8 cellular contexts compared by ENCODE assay signal in genomic region chr18:3452750-3453539, GRCh38. TPM values are rescaled to one million over a fixed set of nuclear protein-coding genes. Genes with fewer than 3 reads are reported as not detected.
DNase-seq lines count a peak whose midpoint lies in the region; ATAC-seq and TF ChIP-seq lines count a peak whose summit lies in the region.

No MANE protein-coding gene starts in this region.

- peak overlapping the region; percentile 97 for H3K27ac ChIP-seq in caudate nucleus (ENCODE audit: low read depth, low read length)
- peak overlapping the region; percentile 97 to 98 for H3K27ac ChIP-seq in aorta (ENCODE audit: low read depth in 1 of 2, low read length in 2 of 2)

- H3K9me3 Mint-ChIP-seq in mesothelial cell of epicardium = no peaks in the 10 kb centered on the region

- H3K36me3 ChIP-seq in aorta (ENCODE audit: control insufficient read depth in 1 of 2, insufficient read depth in 2 of 2, low read length in 1 of 2) = peaks cover 0 to 9% of the 10 kb centered on the region in 2 donors

- no peak for TF ChIP-seq CTCF in mesothelial cell of epicardium (IDR thresholded peaks at IDR 0.05; ENCODE audit: unreplicated experiment)

- H3K4me3 ChIP-seq in aorta (ENCODE audit: low read length in 2 of 2) = peak overlapping the region; percentile 52 to 85

- H3K27me3 ChIP-seq in aorta (ENCODE audit: control insufficient read depth in 1 of 2, insufficient read depth in 2 of 2, low read length in 1 of 2) = no peaks in the 10 kb centered on the region

- no peaks in the 10 kb centered on the region for H3K27me3 Mint-ChIP-seq in mesothelial cell of epicardium (ENCODE audit: low read depth)

- 60 to 63% methylated on average over 17 of the region's 17 CpGs for WGBS in aorta, 2 donors

- DNase-seq in stimulated activated CD4-positive, alpha-beta T cell treated with anti-CD3 and anti-CD28 coated beads, Interleukin-15, amount 100 ng/mL, for 24 hours = peak; percentile 14
- DNase-seq in stimulated activated CD4-positive, alpha-beta T cell treated with anti-CD3 and anti-CD28 coated beads, Interleukin-2, amount 100 ng/mL, for 24 hours = no peak
- DNase-seq in caudate nucleus (lab: John Stamatoyannopoulos, UW) = no peak
- DNase-seq in mesothelial cell of epicardium (ENCODE audit: low spot score in 2 of 2, unreplicated experiment in 2 of 2) = no peak
- no peak for DNase-seq in aorta
- DNase-seq in stimulated activated CD4-positive, alpha-beta T cell treated with anti-CD3 and anti-CD28 coated beads, Interleukin-2, amount 100 ng/mL, for 48 hours = no peak

- H3K27ac Mint-ChIP-seq in mesothelial cell of epicardium = peak overlapping the region; percentile 99

- peaks cover 0 to 5% of the 10 kb centered on the region in 2 donors for H3K4me1 ChIP-seq in aorta (ENCODE audit: control insufficient read depth in 1 of 2, insufficient read depth in 2 of 2, low read length in 2 of 2)

- intact Hi-C loops in aorta (cut with DNase I) = loop anchor here (5.0 kb wide), 5 partner anchors 139 to 214 kb away; partner anchors contain the start of gene MYL12B (in 1 of the 2)

- peaks cover 15% of the 10 kb centered on the region for H3K36me3 Mint-ChIP-seq in mesothelial cell of epicardium

- ATAC-seq in aorta (ENCODE audit: low FRiP score) (no peak), HG03521 (IDR thresholded peaks at IDR 0.05; ENCODE audit: unreplicated experiment) (no peak), HG02798 (IDR thresholded peaks at IDR 0.05; ENCODE audit: poor library complexity, unreplicated experiment) (no peak)

- H3K4me3 Mint-ChIP-seq in mesothelial cell of epicardium = peak overlapping the region; percentile 96

- no peaks in the 10 kb centered on the region for H3K9me3 ChIP-seq in aorta (ENCODE audit: control insufficient read depth, low read length)

- peaks cover 49% of the 10 kb centered on the region for H3K4me1 Mint-ChIP-seq in mesothelial cell of epicardium

RNA-seq across cellular contexts. Expression of gene TGIF1, which starts 3.0 kb away (rescaled TPM):
- 96.6 to 110 TPM (median 103 TPM) in 3 replicates for total RNA-seq in mesothelial cell of epicardium
- 10 to 100 TPM; 48.0 to 48.2 TPM for total RNA-seq in aorta
- 10 to 100 TPM; 34.7 to 35.1 TPM for polyA plus RNA-seq in aorta
